ENCODE assay signal across 10 cellular contexts in genomic region chr1:214404154-214404553, GRCh38.
DNase-seq lines count a peak whose midpoint lies in the region; ATAC-seq and TF ChIP-seq lines count a peak whose summit lies in the region.
"Had no signal": no experiment of that assay in that cellular context is flagged by ENCODE, and none has a peak within 500 bp of the region (broad histone marks: within the 10 kb centered on the region; RNA-seq: fewer than 3 reads in every experiment).

No MANE protein-coding gene starts in this region.

- no peaks in the 10 kb centered on the region for H3K27me3 Mint-ChIP-seq in endodermal cell (ENCODE audit: insufficient read depth)

- peaks cover 54% of the 10 kb centered on the region for H3K36me3 ChIP-seq in endodermal cell (ENCODE audit: control insufficient read depth, insufficient read depth, low read length)

- H3K9me3 ChIP-seq in endodermal cell (ENCODE audit: control insufficient read depth, low read length): no peaks in the 10 kb centered on the region

- peaks cover 27% of the 10 kb centered on the region for H3K36me3 Mint-ChIP-seq in endodermal cell (ENCODE audit: low read depth)

- H3K4me3 ChIP-seq in endodermal cell (ENCODE audit: low read length): no peak overlapping the region

- no peak overlapping the region for H3K9ac ChIP-seq in endodermal cell (ENCODE audit: extremely low read depth, low read length, poor library complexity, severe bottlenecking)

- peaks cover 25% of the 10 kb centered on the region for H3K4me1 Mint-ChIP-seq in endodermal cell

- no peaks in the 10 kb centered on the region for H3K9me3 Mint-ChIP-seq in endodermal cell

- ATAC-seq in GM21526 (IDR thresholded peaks at IDR 0.05; ENCODE audit: low FRiP score, unreplicated experiment): no peak

- H3K4me3 Mint-ChIP-seq in endodermal cell: no peak overlapping the region

- peaks cover 7% of the 10 kb centered on the region for H3K4me1 ChIP-seq in endodermal cell (ENCODE audit: control insufficient read depth, insufficient read depth, low read length)

- peak overlapping the region; percentile 86 for H3K27ac Mint-ChIP-seq in endodermal cell

- WGBS in endodermal cell (ENCODE audit: insufficient coverage in 1 of 2, insufficient read length in 1 of 2), 2 experiments: 88 to 92% methylated on average over 3 to 4 of the region's 4 CpGs

- peak; percentile 73 for DNase-seq in Daoy (ENCODE audit: low read depth)
- peak; percentile 50 for DNase-seq in H4 (ENCODE audit: low spot score)
- DNase-seq in MV-4-11 (lab: John Stamatoyannopoulos, UW): peak; percentile 89
- DNase-seq in endodermal cell: no peak
- DNase-seq in NCI-H446 treated with DMSO at 0.1 percent for 48 hours (lab: John Stamatoyannopoulos, UW): no peak
- DNase-seq in KG1 (lab: John Stamatoyannopoulos, UW): no peak
- no peak for DNase-seq in SHP77 treated with DMSO at 0.1 percent for 48 hours (lab: John Stamatoyannopoulos, UW)
- DNase-seq: activated gamma-delta T cell treated with Interleukin-2 at 50 U/mL for 16 hours; stimulated activated CD4-positive, alpha-beta T cell treated with anti-CD3 and anti-CD28 coated beads, Interleukin-15, amount 100 ng/mL, for 24 hours had no signal

- no peak overlapping the region for H3K27ac ChIP-seq in endodermal cell (ENCODE audit: low read depth, low read length)

- no peaks in the 10 kb centered on the region for H3K27me3 ChIP-seq in endodermal cell (ENCODE audit: control insufficient read depth, insufficient read depth, low read length, poor library complexity, severe bottlenecking)

- TF ChIP-seq CTCF in endodermal cell (conservative IDR thresholded peaks at IDR 0.05): no peak

Comparison
In these comparisons a context has a peak if more than half of its experiments do, and no peak if none do; other contexts are left out.
1. DNase-seq: peak in Daoy (single experiment), H4 (single experiment) and MV-4-11 (single experiment); none in endodermal cell (single experiment), NCI-H446 treated with DMSO at 0.1 percent for 48 hours (single experiment), KG1 (single experiment) and SHP77 treated with DMSO at 0.1 percent for 48 hours (single experiment).